Comparison of ENCODE assay signal across 1 cellular context in the genomic region with DNA sequence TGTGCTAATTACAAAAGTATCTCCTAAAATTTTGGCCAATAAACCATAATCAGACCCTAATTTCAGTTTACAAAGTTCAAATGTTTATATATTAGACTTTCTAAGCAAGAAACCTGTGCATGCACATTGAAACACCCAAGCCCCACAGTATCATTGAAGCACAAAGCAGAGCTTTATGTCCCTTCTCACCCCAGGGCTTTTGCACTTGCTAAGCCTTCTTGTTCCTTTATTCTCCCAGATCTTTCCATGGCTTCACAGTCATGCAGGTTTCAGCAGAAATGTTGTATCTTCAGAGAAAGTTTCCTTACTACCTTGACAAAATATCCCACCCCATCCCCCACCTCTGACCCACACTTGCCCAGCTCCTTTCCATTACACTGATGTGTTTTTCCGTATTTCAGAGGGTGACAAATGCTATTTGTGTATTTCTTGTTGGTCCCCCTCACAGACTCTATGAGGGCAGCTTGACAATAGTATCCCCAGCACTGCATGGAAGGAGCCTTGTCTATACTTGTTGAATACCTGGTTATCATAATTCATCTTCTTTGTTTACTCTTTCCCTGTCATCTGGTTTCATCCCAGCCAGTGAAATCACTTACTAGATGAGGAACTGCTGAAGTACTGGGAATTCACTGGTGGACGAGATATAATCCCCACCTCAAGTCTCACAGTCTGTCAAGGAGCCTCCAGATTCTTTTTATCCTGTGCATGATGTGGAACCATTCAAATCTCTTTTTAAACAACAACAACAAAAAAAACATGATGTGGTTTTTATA.
TF ChIP-seq lines count a peak whose summit lies in the region.

No MANE protein-coding gene starts in this region.

TF ChIP-seq in SK-N-SH, 30 proteins besides CTCF, POLR2A, EP300 and RAD21 (continued from another document):
- TF ChIP-seq, protein P1, sequence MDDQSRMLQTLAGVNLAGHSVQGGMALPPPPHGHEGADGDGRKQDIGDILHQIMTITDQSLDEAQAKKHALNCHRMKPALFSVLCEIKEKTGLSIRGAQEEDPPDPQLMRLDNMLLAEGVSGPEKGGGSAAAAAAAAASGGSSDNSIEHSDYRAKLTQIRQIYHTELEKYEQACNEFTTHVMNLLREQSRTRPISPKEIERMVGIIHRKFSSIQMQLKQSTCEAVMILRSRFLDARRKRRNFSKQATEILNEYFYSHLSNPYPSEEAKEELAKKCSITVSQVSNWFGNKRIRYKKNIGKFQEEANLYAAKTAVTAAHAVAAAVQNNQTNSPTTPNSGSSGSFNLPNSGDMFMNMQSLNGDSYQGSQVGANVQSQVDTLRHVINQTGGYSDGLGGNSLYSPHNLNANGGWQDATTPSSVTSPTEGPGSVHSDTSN (IDR thresholded peaks at IDR 0.05): no peak
- no peak for TF ChIP-seq RCOR1 (IDR thresholded peaks at IDR 0.05; ENCODE audit: low read length)
- TF ChIP-seq, protein P2, sequence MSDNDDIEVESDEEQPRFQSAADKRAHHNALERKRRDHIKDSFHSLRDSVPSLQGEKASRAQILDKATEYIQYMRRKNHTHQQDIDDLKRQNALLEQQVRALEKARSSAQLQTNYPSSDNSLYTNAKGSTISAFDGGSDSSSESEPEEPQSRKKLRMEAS (IDR thresholded peaks at IDR 0.05; ENCODE audit: low read depth): no peak
- TF ChIP-seq NFIC (IDR thresholded peaks at IDR 0.05; ENCODE audit: borderline replicate concordance): no peak
- TF ChIP-seq CHD2 (IDR thresholded peaks at IDR 0.05; ENCODE audit: low read length, partially characterized antibody): no peak
- TF ChIP-seq JUND (IDR thresholded peaks at IDR 0.05): no peak
- TF ChIP-seq, protein P3, sequence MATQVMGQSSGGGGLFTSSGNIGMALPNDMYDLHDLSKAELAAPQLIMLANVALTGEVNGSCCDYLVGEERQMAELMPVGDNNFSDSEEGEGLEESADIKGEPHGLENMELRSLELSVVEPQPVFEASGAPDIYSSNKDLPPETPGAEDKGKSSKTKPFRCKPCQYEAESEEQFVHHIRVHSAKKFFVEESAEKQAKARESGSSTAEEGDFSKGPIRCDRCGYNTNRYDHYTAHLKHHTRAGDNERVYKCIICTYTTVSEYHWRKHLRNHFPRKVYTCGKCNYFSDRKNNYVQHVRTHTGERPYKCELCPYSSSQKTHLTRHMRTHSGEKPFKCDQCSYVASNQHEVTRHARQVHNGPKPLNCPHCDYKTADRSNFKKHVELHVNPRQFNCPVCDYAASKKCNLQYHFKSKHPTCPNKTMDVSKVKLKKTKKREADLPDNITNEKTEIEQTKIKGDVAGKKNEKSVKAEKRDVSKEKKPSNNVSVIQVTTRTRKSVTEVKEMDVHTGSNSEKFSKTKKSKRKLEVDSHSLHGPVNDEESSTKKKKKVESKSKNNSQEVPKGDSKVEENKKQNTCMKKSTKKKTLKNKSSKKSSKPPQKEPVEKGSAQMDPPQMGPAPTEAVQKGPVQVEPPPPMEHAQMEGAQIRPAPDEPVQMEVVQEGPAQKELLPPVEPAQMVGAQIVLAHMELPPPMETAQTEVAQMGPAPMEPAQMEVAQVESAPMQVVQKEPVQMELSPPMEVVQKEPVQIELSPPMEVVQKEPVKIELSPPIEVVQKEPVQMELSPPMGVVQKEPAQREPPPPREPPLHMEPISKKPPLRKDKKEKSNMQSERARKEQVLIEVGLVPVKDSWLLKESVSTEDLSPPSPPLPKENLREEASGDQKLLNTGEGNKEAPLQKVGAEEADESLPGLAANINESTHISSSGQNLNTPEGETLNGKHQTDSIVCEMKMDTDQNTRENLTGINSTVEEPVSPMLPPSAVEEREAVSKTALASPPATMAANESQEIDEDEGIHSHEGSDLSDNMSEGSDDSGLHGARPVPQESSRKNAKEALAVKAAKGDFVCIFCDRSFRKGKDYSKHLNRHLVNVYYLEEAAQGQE (IDR thresholded peaks at IDR 0.05; ENCODE audit: low read depth, low read length): no peak
- TF ChIP-seq TCF12 (IDR thresholded peaks at IDR 0.05): no peak
- no peak for TF ChIP-seq FOXM1 (IDR thresholded peaks at IDR 0.05; ENCODE audit: low read depth)
- no peak for TF ChIP-seq RXRA (IDR thresholded peaks at IDR 0.05; ENCODE audit: borderline replicate concordance, low read depth)
- no peak for TF ChIP-seq GATA2 (CRISPR knock-in tag; IDR thresholded peaks at IDR 0.05)
- TF ChIP-seq POLR2AphosphoS5 (IDR thresholded peaks at IDR 0.05; ENCODE audit: low read depth, low read length): no peak
- TF ChIP-seq FOXJ3 (CRISPR knock-in tag; IDR thresholded peaks at IDR 0.05): no peak
- no peak for TF ChIP-seq RFX5 (IDR thresholded peaks at IDR 0.05; ENCODE audit: low read length)
TF ChIP-seq in SK-N-SH: peak in this region for 0.
